ENCODE assay signal across 10 cellular contexts in the genomic region with DNA sequence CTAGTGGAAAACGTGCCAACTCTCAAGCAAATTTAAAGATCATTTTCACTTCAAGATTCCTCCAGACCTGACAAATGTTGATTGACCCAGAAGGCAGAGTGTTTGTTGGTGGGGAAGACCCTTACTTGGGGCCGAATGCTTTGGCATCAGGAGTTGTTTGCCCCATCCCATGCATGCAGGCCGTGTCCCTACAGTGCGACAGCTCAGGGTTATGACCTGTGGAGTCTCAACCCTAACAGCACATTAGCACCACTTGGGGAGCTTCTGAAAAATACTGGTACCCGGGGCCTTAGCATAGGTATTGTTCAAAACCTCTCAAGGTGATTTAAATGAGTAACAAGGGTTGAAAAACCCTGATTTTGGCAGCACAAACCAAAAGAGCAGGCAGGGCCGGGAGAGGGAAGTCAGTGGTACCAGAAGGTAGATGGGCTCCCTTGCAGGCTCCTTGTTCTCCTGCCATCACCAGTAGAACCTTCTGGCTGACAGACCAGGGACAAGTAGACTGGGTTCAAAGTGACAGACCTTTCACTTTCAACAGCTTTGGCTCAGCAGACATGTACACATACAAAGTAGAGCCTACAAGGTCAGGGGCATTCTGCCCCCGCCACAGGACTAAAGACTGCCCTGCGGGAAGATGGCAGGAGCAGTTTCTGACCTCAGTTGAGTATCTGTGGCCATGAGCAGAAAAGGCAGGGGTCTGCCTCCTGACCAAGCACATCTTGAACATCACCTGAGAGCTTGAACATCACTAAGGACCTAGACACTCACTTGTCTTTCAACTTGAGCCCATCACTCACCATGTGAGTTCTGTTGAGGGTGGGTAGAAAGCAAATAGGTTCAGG. TPM values are rescaled to one million over a fixed set of nuclear protein-coding genes. Genes with fewer than 3 reads are reported as not detected.
A peak's percentile ranks its signal among the peaks of the same experiment; 100 is the strongest.
DNase-seq lines count a peak whose midpoint lies in the region; ATAC-seq and TF ChIP-seq lines count a peak whose summit lies in the region.
"Had no signal": no experiment of that assay in that cellular context is flagged by ENCODE, and none has a peak within 500 bp of the region (broad histone marks: within the 10 kb centered on the region; RNA-seq: fewer than 3 reads in every experiment).

No MANE protein-coding gene starts in this region.

- no peak for TF ChIP-seq CTCF in esophagus muscularis mucosa (IDR thresholded peaks at IDR 0.05)
- TF ChIP-seq CTCF in gastrocnemius medialis (IDR thresholded peaks at IDR 0.05 in 4 of 5, conservative IDR thresholded peaks at IDR 0.05 in 1 of 5): no peak

- no peak overlapping the region for H3K4me3 ChIP-seq in CD4-positive, alpha-beta memory T cell (ENCODE audit: low read length in 2 of 2)
- H3K4me3 ChIP-seq in esophagus muscularis mucosa (no peak overlapping the region), gastrocnemius medialis (no peak overlapping the region)

- no peak overlapping the region for H3K4me3 Mint-ChIP-seq in CD4-positive, alpha-beta memory T cell

- no peaks in the 10 kb centered on the region for H3K4me1 ChIP-seq in CD4-positive, alpha-beta memory T cell (ENCODE audit: insufficient read depth, low read length)
- peaks cover 79 to 90% (median 87%) of the 10 kb centered on the region in 4 donors for H3K4me1 ChIP-seq in esophagus muscularis mucosa
- H3K4me1 ChIP-seq in gastrocnemius medialis: peaks cover 71 to 78% of the 10 kb centered on the region in 2 donors
- H3K4me1 ChIP-seq: Caco-2 had no signal

- no peak for TF ChIP-seq EP300 in esophagus muscularis mucosa (IDR thresholded peaks at IDR 0.05)

- no peaks in the 10 kb centered on the region for H3K27me3 Mint-ChIP-seq in CD4-positive, alpha-beta memory T cell

- no peaks in the 10 kb centered on the region for H3K9me3 Mint-ChIP-seq in CD4-positive, alpha-beta memory T cell

- no peaks in the 10 kb centered on the region for H3K9me3 ChIP-seq in CD4-positive, alpha-beta memory T cell (ENCODE audit: control insufficient read depth in 1 of 2, low read length in 2 of 2)
- H3K9me3 ChIP-seq in esophagus muscularis mucosa: no peaks in the 10 kb centered on the region
- H3K9me3 ChIP-seq in gastrocnemius medialis: no peaks in the 10 kb centered on the region
- H3K9me3 ChIP-seq: Caco-2 had no signal

- in situ Hi-C loops in gastrocnemius medialis (cut with MboI; ENCODE audit: low sequenced_read_pairs in 4 of 4): loop anchor here (5.0 to 10.0 kb wide), 2 partner anchors 48 to 50 kb away; no protein-coding TSS in a partner anchor

- POLR2A ChIA-PET in CD4-positive, alpha-beta memory T cell (lab: Charles Lee; ENCODE audit: partially characterized antibody): no interaction called here

- intact Hi-C loops in CD4-positive, alpha-beta memory T cell (cut with micrococcal nuclease): no loop called here
- intact Hi-C loops in esophagus muscularis mucosa (cut with DNase I) (loop anchor here (2.0 to 5.0 kb wide), 2 partner anchors 56 to 70 kb away; no protein-coding TSS in a partner anchor), gastrocnemius medialis (cut with DNase I; ENCODE audit: low total_unique reads) (no loop called here)

- no peak for DNase-seq in CD4-positive, alpha-beta memory T cell
- DNase-seq in T1000 (lab: John Stamatoyannopoulos, UW) (peak; percentile 42), esophagus muscularis mucosa (ENCODE audit: extremely low spot score) (peak; percentile 91), gastrocnemius medialis (no peak), SIG-M5 (lab: John Stamatoyannopoulos, UW) (no peak)
- DNase-seq: NCI-H1417 treated with DMSO at 0.1 percent for 48 hours had no signal

- peaks cover 43% of the 10 kb centered on the region for H3K36me3 ChIP-seq in CD4-positive, alpha-beta memory T cell (ENCODE audit: insufficient read depth, low read length)
- peaks cover 0 to 52% (median 37%) of the 10 kb centered on the region in 4 donors for H3K36me3 ChIP-seq in esophagus muscularis mucosa
- H3K36me3 ChIP-seq in gastrocnemius medialis: peaks cover 0 to 12% of the 10 kb centered on the region in 2 donors

- H3K27ac ChIP-seq in CD4-positive, alpha-beta memory T cell (ENCODE audit: low read depth, low read length): no peak overlapping the region
- H3K27ac ChIP-seq in esophagus muscularis mucosa (replicated peaks in 1 of 4) (peak overlapping the region; percentile 77 to 85 (median 81)), gastrocnemius medialis (peak overlapping the region; percentile 68 to 80 (median 76))

- CTCF ChIA-PET in CD4-positive, alpha-beta memory T cell (lab: Charles Lee; ENCODE audit: partially characterized antibody): interaction anchor here (1.1 kb wide), 1 partner anchor 42 kb away, joined by 4 read pairs; no protein-coding TSS in a partner anchor

- H3K4me1 Mint-ChIP-seq in CD4-positive, alpha-beta memory T cell: peaks cover 2 to 17% (median 5%) of the 10 kb centered on the region in 4 donors

- no peaks in the 10 kb centered on the region for H3K27me3 ChIP-seq in CD4-positive, alpha-beta memory T cell (ENCODE audit: insufficient read depth, low read length)
- no peaks in the 10 kb centered on the region for H3K27me3 ChIP-seq in esophagus muscularis mucosa
- no peaks in the 10 kb centered on the region for H3K27me3 ChIP-seq in gastrocnemius medialis

- WGBS in esophagus muscularis mucosa: 80% methylated on average over 8 of the region's 8 CpGs

- TF ChIP-seq POLR2A in esophagus muscularis mucosa (IDR thresholded peaks at IDR 0.05; ENCODE audit: low read depth) (no peak), gastrocnemius medialis (IDR thresholded peaks at IDR 0.05) (no peak)

- peak overlapping the region in 6 of 7 donors; percentile 2 to 83 (median 67) for H3K27ac Mint-ChIP-seq in CD4-positive, alpha-beta memory T cell

- ATAC-seq in gastrocnemius medialis (no peak), GM18502 (IDR thresholded peaks at IDR 0.05; ENCODE audit: poor library complexity, unreplicated experiment) (no peak), HG02588 (IDR thresholded peaks at IDR 0.05; ENCODE audit: unreplicated experiment) (no peak), GM21576 (IDR thresholded peaks at IDR 0.05; ENCODE audit: unreplicated experiment) (no peak)

- H3K36me3 Mint-ChIP-seq in CD4-positive, alpha-beta memory T cell: peaks cover 18 to 53% of the 10 kb centered on the region in 2 donors

RNA-seq across cellular contexts. Expression of gene PLCG1, which starts 39.6 kb away (rescaled TPM):
- total RNA-seq in CD4-positive, alpha-beta memory T cell: 100 to 1,000 TPM; 319 to 320 TPM
- 10 to 100 TPM; 22.8 to 68.7 TPM for polyA plus RNA-seq in CD4-positive, alpha-beta memory T cell
- 100 to 1,000 TPM in 1 of 4 donors, 10 to 100 TPM in 3; 68.4 to 119 (median 82.5) TPM for total RNA-seq in esophagus muscularis mucosa
- total RNA-seq in gastrocnemius medialis: 10 to 100 TPM; 19.9 to 58.0 (median 35.0) TPM

Comparison
In these comparisons a context has a peak if more than half of its experiments do, and no peak if none do; other contexts are left out.
1. DNase-seq: peak in T1000 (single experiment) and esophagus muscularis mucosa (single experiment); none in CD4-positive, alpha-beta memory T cell (0 of 5), gastrocnemius medialis (0 of 2) and SIG-M5 (single experiment).